ENCODE assay signal across 7 cellular contexts in the genomic region with DNA sequence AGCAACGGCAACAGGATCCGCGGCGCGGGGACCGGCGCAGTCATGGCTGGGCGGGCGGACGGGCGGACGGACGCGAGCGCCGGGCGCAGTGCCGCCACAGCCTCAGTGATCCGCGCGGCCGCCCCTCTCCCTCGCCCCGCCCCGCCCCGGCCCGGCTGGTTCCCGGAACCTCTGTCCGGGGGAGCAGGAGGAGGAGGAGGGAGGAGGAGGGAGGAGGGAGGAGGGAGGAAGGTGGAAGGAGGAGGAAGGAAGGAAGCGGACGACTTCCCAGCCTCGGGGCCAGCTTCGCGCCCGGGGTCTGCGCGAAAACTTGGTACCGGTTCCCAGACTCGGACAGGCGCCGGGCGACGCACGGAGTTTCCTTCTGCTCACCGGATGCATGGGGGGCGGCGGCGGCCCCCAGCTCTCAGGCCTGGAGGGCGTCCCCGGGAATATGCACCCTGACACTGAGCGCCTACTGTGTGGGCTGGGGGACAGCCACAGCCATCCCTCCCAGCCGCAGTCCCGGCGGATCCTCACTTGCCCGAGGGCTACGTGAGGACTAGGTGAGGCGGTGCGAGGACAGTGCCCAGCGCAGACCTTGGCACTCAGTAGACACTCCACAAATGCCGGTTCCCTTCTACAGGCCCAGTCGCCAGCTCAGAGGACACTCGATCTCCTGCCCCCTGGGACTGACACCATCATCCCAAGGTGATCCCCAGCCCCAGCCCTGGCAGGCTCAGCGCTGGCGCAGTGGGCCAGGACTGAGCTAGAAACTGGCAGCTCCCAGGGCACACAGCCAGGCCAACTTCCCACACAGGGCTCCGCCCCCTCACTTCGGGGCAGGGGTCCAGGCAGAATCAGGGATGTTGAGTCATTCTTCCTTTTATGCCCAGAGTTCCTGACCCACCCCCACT.
DNase-seq lines count a peak whose midpoint lies in the region; TF ChIP-seq lines count a peak whose summit lies in the region.

A gene with protein sequence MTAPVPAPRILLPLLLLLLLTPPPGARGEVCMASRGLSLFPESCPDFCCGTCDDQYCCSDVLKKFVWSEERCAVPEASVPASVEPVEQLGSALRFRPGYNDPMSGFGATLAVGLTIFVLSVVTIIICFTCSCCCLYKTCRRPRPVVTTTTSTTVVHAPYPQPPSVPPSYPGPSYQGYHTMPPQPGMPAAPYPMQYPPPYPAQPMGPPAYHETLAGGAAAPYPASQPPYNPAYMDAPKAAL (minus strand): TSS at position 124 of the 896 bp plus-strand sequence. CDS start 80 bp downstream, at position 44.

- DNase-seq in NCI-H226 (peak; percentile 50), activated T-cell treated with anti-CD3 and anti-CD28 coated beads for 24 hours (ENCODE audit: low read depth) (peak; percentile 32), epithelial cell of esophagus (ENCODE audit: low read depth) (peak; percentile 54), midbrain (lab: John Stamatoyannopoulos, UW) (peak; percentile 72), SW480 (ENCODE audit: low spot score) (no peak)
- peak; percentile 14 to 32 for DNase-seq in stimulated activated CD8-positive, alpha-beta memory T cell treated with anti-CD3 and anti-CD28 coated beads, Interleukin-7, amount 100 ng/mL, for 1 hour (ENCODE audit: low read depth in 2 of 2)

- in situ Hi-C loops in GM18951 (cut with MboI; ENCODE audit: low sequenced_read_pairs, unreplicated experiment): no loop called here

- no peak for TF ChIP-seq CTCF in epithelial cell of esophagus (IDR thresholded peaks at IDR 0.05; ENCODE audit: insufficient read depth, low read depth, low read length, missing control alignments)

- peak within 1 kb of the TSS; percentile 59 for H3K4me3 ChIP-seq in epithelial cell of esophagus (ENCODE audit: low read length)

- TF ChIP-seq POLR2A in GM18951 (IDR thresholded peaks at IDR 0.05; ENCODE audit: extremely low read depth, insufficient read depth, insufficient read length): peak; percentile 63
